ENCODE assay signal across 1 cellular context in genomic region chr11:78065239-78065638, GRCh38.
TF ChIP-seq lines count a peak whose summit lies in the region.

No MANE protein-coding gene starts in this region.

TF ChIP-seq in SK-N-SH, 30 proteins besides CTCF, POLR2A, EP300 and RAD21 (continued from another document):
- no peak for TF ChIP-seq IRF3 (IDR thresholded peaks at IDR 0.05; ENCODE audit: low read depth, low read length)
- no peak for TF ChIP-seq TCF12 (IDR thresholded peaks at IDR 0.05)
- TF ChIP-seq FOXM1 (IDR thresholded peaks at IDR 0.05; ENCODE audit: low read depth), result no peak
- no peak for TF ChIP-seq RFX5 (IDR thresholded peaks at IDR 0.05; ENCODE audit: low read length)
- TF ChIP-seq NFIC (IDR thresholded peaks at IDR 0.05; ENCODE audit: borderline replicate concordance), result no peak
